In the genomic region with DNA sequence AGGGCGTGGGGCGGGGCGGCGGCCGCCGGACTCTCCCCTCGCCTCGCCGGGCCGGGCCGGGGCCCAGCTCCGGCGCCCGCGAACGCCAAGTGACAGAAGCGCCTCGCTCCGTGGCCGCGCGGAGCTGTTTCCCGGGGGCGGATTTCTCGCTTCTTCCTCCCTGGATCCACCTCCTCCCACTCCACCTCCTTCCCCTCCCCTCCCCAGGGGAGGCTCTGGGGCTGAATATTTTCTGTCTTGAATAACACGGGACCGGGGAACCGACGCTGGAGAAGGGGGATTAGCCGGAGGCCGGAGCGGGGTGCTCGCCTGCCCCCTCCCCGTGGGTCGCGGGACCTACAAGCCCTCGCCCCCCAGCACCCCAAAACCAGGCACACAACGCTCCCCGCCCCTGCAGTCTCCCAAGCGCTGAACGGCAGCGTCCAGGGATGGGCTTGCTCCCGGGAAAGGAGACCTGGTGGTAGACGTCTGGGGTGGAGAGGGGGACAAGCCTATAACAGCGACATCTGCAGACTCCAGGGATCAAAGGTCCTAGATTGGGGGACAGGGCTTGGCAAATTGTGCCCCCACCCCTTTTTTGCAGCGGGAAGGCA, we compare ENCODE assay signal across 8 cellular contexts. TPM values are rescaled to one million over a fixed set of nuclear protein-coding genes. Genes with fewer than 3 reads are reported as not detected.
DNase-seq lines count a peak whose midpoint lies in the region; ATAC-seq lines count a peak whose summit lies in the region.

Gene ARHGAP21, minus strand, starts transcription at position 100 of the 593 bp plus-strand sequence. CDS start 1,988 bp downstream, outside the sequence.

- H2AK5ac ChIP-seq in mesendoderm (ENCODE audit: low read length) = no peak within 1 kb of the TSS

- DNase-seq in NCI-H187 (lab: John Stamatoyannopoulos, UW) (peak; percentile 21 to 25), NCI-H187 treated with DMSO at 0.1 percent for 48 hours (lab: John Stamatoyannopoulos, UW) (no peak), NCI-H2107 (lab: John Stamatoyannopoulos, UW) (peak; percentile 30), mesendoderm (peak; percentile 82)
- peak; percentile 80 for DNase-seq in activated CD8-positive, alpha-beta memory T cell treated with anti-CD3 and anti-CD28 coated beads for 24 hours
- peak; percentile 26 to 82 for DNase-seq in stimulated activated effector memory CD8-positive, alpha-beta T cell treated with anti-CD3 and anti-CD28 coated beads, Interleukin-12 subunit alpha, Interleukin-12 subunit beta, amount 100 ng/mL, for 72 hours (ENCODE audit: low spot score in 2 of 2)

- no peaks in the 10 kb centered on the region for H3K36me3 ChIP-seq in mesendoderm (ENCODE audit: control insufficient read depth, insufficient read depth, low read length)

- H2BK120ac ChIP-seq in mesendoderm (ENCODE audit: low read depth, low read length) = peak within 1 kb of the TSS; percentile 95

- peaks cover 14% of the 10 kb centered on the region for H3K79me2 ChIP-seq in mesendoderm (ENCODE audit: control insufficient read depth, insufficient read depth, low read length)

- no peak within 1 kb of the TSS for H2BK15ac ChIP-seq in mesendoderm (replicated peaks; ENCODE audit: low read depth)

- WGBS in mesendoderm (ENCODE audit: extremely low coverage, insufficient coverage, low lambda C conversion rate) = no CpG with 5 or more reads among the region's 46 CpGs

- no peaks in the 10 kb centered on the region for H3K4me1 Mint-ChIP-seq in stimulated activated effector memory CD8-positive, alpha-beta T cell treated with anti-CD3 and anti-CD28 coated beads, Interleukin-12 subunit alpha, Interleukin-12 subunit beta, amount 100 ng/mL, for 72 hours

- H4K5ac ChIP-seq in mesendoderm (ENCODE audit: low read length) = no peak within 1 kb of the TSS

- H3K9me3 Mint-ChIP-seq in stimulated activated effector memory CD8-positive, alpha-beta T cell treated with anti-CD3 and anti-CD28 coated beads, Interleukin-12 subunit alpha, Interleukin-12 subunit beta, amount 100 ng/mL, for 72 hours = no peaks in the 10 kb centered on the region

- H3K4me2 ChIP-seq in mesendoderm (ENCODE audit: low read length) = peak within 1 kb of the TSS; percentile 99

- peaks cover 2% of the 10 kb centered on the region for H3K4me1 ChIP-seq in mesendoderm (ENCODE audit: control insufficient read depth, low read depth, low read length)

- in situ Hi-C loops in endometrial microvascular endothelial cells (cut with HindIII; ENCODE audit: inconsistent ontology term, low pct_unique_long_range_greater_than_20kb, low sequenced_read_pairs) = no loop called here

- H3K4me3 ChIP-seq in mesendoderm (ENCODE audit: low read length) = peak within 1 kb of the TSS; percentile 61

- no peak within 1 kb of the TSS for H4K8ac ChIP-seq in mesendoderm (ENCODE audit: low read depth, low read length)

- H3K4ac ChIP-seq in mesendoderm (ENCODE audit: low read depth, low read length) = peak within 1 kb of the TSS; percentile 96

- peak within 1 kb of the TSS; percentile 97 for H3K23ac ChIP-seq in mesendoderm (ENCODE audit: low read length)

- H3K56ac ChIP-seq in mesendoderm (ENCODE audit: low read length) = peak within 1 kb of the TSS; percentile 94

- H3K27ac ChIP-seq in mesendoderm (ENCODE audit: low read depth, low read length) = peak within 1 kb of the TSS; percentile 84

- peaks cover 25% of the 10 kb centered on the region for H3K36me3 Mint-ChIP-seq in stimulated activated effector memory CD8-positive, alpha-beta T cell treated with anti-CD3 and anti-CD28 coated beads, Interleukin-12 subunit alpha, Interleukin-12 subunit beta, amount 100 ng/mL, for 72 hours

- peak within 1 kb of the TSS; percentile 83 for H3K4me3 Mint-ChIP-seq in stimulated activated effector memory CD8-positive, alpha-beta T cell treated with anti-CD3 and anti-CD28 coated beads, Interleukin-12 subunit alpha, Interleukin-12 subunit beta, amount 100 ng/mL, for 72 hours

- peak within 1 kb of the TSS; percentile 87 for H2BK5ac ChIP-seq in mesendoderm (ENCODE audit: low read length)

- H3K27ac Mint-ChIP-seq in stimulated activated effector memory CD8-positive, alpha-beta T cell treated with anti-CD3 and anti-CD28 coated beads, Interleukin-12 subunit alpha, Interleukin-12 subunit beta, amount 100 ng/mL, for 72 hours = peak within 1 kb of the TSS; percentile 72

- peak within 1 kb of the TSS; percentile 100 for H3K18ac ChIP-seq in mesendoderm (ENCODE audit: low read length)

- ATAC-seq in HG02588 (IDR thresholded peaks at IDR 0.05; ENCODE audit: unreplicated experiment) = peak; percentile 2
- ATAC-seq in stimulated activated effector memory CD8-positive, alpha-beta T cell treated with anti-CD3 and anti-CD28 coated beads, Interleukin-12 subunit alpha, Interleukin-12 subunit beta, amount 100 ng/mL, for 72 hours = peak; percentile 43

- H3K27me3 ChIP-seq in mesendoderm (ENCODE audit: insufficient read depth, low read length, poor library complexity) = no peaks in the 10 kb centered on the region

- H3K79me1 ChIP-seq in mesendoderm (ENCODE audit: low read length) = peaks cover 5% of the 10 kb centered on the region

- peak within 1 kb of the TSS; percentile 96 for H3K9ac ChIP-seq in mesendoderm (ENCODE audit: low read length)

RNA-seq across cellular contexts. Expression of gene ARHGAP21, which starts in this region (rescaled TPM):
- 46.2 TPM for total RNA-seq in endometrial microvascular endothelial cells (ENCODE audit: inconsistent ontology term)
- 28.4 TPM for polyA plus RNA-seq in mesendoderm (2013, experiment 1 of 2)
- polyA plus RNA-seq in mesendoderm (2013, experiment 2 of 2) = 27.2 TPM
